22 cellular contexts compared by ENCODE assay signal in the genomic region with DNA sequence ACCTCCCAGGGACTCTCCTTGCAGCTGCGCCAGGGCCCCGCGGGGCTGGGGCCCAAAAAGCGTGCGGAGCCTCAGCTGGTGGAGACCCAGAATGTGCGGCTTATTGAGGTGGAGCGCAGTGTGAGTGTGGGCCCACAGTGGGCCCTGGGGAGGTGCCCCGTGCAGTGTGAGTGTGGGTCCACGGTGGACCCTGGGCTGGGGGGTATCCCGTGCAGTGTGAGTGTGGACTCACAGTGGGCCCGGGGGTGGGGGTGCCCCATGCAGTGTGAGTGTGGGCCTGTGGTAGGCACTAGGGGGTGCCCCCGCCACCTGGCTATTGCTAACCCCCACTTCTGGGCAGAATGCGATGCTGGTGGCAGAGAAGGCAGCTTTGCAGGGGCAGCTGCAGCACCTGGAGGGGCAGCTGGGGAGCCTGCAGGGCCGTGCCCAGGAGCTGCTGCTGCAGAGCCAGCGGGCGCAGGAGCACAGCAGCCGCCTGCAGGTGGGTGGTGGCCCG.
"Had no signal": no experiment of that assay in that cellular context is flagged by ENCODE, and none has a peak within 500 bp of the region (broad histone marks: within the 10 kb centered on the region; RNA-seq: fewer than 3 reads in every experiment).

No MANE protein-coding gene starts in this region.

- H3K4me1 ChIP-seq: parathyroid adenoma had no signal

- H3K27me3 ChIP-seq: gastroesophageal sphincter, heart left ventricle, neutrophil, stomach, upper lobe of left lung had no signal

- H3K4me3 ChIP-seq: gastroesophageal sphincter, heart left ventricle, SK-N-MC, stomach, upper lobe of left lung had no signal

- H3K9me3 ChIP-seq: gastroesophageal sphincter, heart left ventricle, neutrophil, stomach, upper lobe of left lung had no signal

- H2AFZ ChIP-seq: parathyroid adenoma had no signal

- H3K27ac Mint-ChIP-seq: activated naive CD8-positive, alpha-beta T cell treated with anti-CD3 and anti-CD28 coated beads for 36 hours; dendritic cell treated with granulocyte-macrophage colony-stimulating factor and Interleukin-4, amounts not matched to agents 40 ng/mL and 50 ng/mL, for 4 days; memory B cell; T-cell had no signal

- H3K36me3 Mint-ChIP-seq: naive thymus-derived CD4-positive, alpha-beta T cell had no signal

- H3K9ac ChIP-seq: parathyroid adenoma had no signal

- H3K36me3 ChIP-seq: gastroesophageal sphincter had no signal

- H3K4me3 Mint-ChIP-seq: activated naive CD8-positive, alpha-beta T cell treated with anti-CD3 and anti-CD28 coated beads for 36 hours; dendritic cell treated with granulocyte-macrophage colony-stimulating factor and Interleukin-4, amounts not matched to agents 40 ng/mL and 50 ng/mL, for 4 days; immature natural killer cell; memory B cell; naive thymus-derived CD4-positive, alpha-beta T cell; T-cell had no signal

- H3K27me3 Mint-ChIP-seq: activated naive CD8-positive, alpha-beta T cell treated with anti-CD3 and anti-CD28 coated beads for 36 hours; dendritic cell treated with granulocyte-macrophage colony-stimulating factor and Interleukin-4, amounts not matched to agents 40 ng/mL and 50 ng/mL, for 4 days; memory B cell; naive thymus-derived CD4-positive, alpha-beta T cell; T-cell had no signal

- H3K79me2 ChIP-seq: parathyroid adenoma had no signal

- H3K9me3 Mint-ChIP-seq: activated naive CD8-positive, alpha-beta T cell treated with anti-CD3 and anti-CD28 coated beads for 36 hours; dendritic cell treated with granulocyte-macrophage colony-stimulating factor and Interleukin-4, amounts not matched to agents 40 ng/mL and 50 ng/mL, for 4 days; immature natural killer cell; memory B cell; naive thymus-derived CD4-positive, alpha-beta T cell; T-cell had no signal

- ATAC-seq: esophagus mucosa; gastroesophageal sphincter; heart left ventricle; naive thymus-derived CD4-positive, alpha-beta T cell; T-cell had no signal

- H3K27ac ChIP-seq: gastroesophageal sphincter, heart left ventricle, neutrophil, parathyroid adenoma, SK-N-MC, stomach, upper lobe of left lung had no signal

- DNase-seq: activated CD4-positive, alpha-beta T cell treated with anti-CD3 and anti-CD28 coated beads for 1 hour; activated CD8-positive, alpha-beta memory T cell treated with anti-CD3 and anti-CD28 coated beads for 24 hours; activated naive CD4-positive, alpha-beta T cell; activated naive CD8-positive, alpha-beta T cell treated with anti-CD3 and anti-CD28 coated beads for 36 hours; amniotic stem cell; effector CD8-positive, alpha-beta T cell; immature natural killer cell; naive thymus-derived CD4-positive, alpha-beta T cell; stimulated activated CD4-positive, alpha-beta T cell treated with anti-CD3 and anti-CD28 coated beads, Interleukin-1b, Interleukin-23, amount 100 ng/mL, for 48 hours; stimulated activated CD8-positive, alpha-beta memory T cell treated with anti-CD3 and anti-CD28 coated beads, Interleukin-4, amount 100 ng/mL, for 48 hours; stomach; T-cell; T1000 had no signal
